In the genomic region with DNA sequence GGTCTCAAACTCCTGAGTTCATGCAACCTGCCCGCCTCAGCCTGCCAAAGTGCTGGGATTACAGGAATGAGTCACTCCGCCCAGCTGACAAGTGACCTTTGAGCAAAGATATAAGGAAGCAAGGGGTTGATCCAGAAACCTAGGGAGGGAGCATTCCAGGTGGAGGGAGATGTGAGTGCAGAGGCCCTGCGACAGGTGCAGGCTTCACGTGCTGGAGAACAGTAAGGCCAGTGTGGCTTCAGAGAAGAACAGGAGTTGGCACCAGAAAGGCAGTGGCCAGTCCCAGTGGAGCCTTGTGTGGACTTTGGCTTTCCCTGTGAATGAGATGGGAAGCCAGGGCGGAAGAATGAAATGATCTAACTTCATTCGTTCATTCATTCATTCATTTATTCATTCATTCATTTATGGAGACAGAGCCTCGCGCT, we compare ENCODE assay signal across 20 cellular contexts.
DNase-seq lines count a peak whose midpoint lies in the region; ATAC-seq and TF ChIP-seq lines count a peak whose summit lies in the region.
"Had no signal": no experiment of that assay in that cellular context is flagged by ENCODE, and none has a peak within 500 bp of the region (broad histone marks: within the 10 kb centered on the region; RNA-seq: fewer than 3 reads in every experiment).

No MANE protein-coding gene starts in this region.

- no peak overlapping the region for H3K9ac ChIP-seq in trophoblast cell (ENCODE audit: low read length)

- H2BK5ac ChIP-seq in trophoblast cell (ENCODE audit: low read depth, low read length, poor library complexity) = no peak overlapping the region

- H3K27ac Mint-ChIP-seq in glutamatergic neuron (ENCODE audit: unreplicated experiment) (no peak overlapping the region), osteocyte (ENCODE audit: unreplicated experiment) (no peak overlapping the region)
- H3K27ac Mint-ChIP-seq: naive thymus-derived CD8-positive, alpha-beta T cell; stimulated activated naive CD8-positive, alpha-beta T cell treated with anti-CD3 and anti-CD28 coated beads, Interleukin-15, Interleukin-2, amounts not matched to agents 100 ng/mL and 50 ng/mL, for 24 hours; T-cell had no signal

- no peak overlapping the region for H3K18ac ChIP-seq in trophoblast cell (ENCODE audit: low read length)

- H3K4me3 ChIP-seq in trophoblast cell (ENCODE audit: low read depth, low read length) = no peak overlapping the region
- H3K4me3 ChIP-seq: lung, upper lobe of left lung had no signal

- H3K79me1 ChIP-seq in trophoblast cell (ENCODE audit: low read length) = no peaks in the 10 kb centered on the region

- no peak overlapping the region for H3K4me3 Mint-ChIP-seq in glutamatergic neuron (ENCODE audit: unreplicated experiment)
- no peak overlapping the region for H3K4me3 Mint-ChIP-seq in osteocyte (ENCODE audit: unreplicated experiment)
- H3K4me3 Mint-ChIP-seq: central memory CD8-positive, alpha-beta T cell; naive thymus-derived CD8-positive, alpha-beta T cell; stimulated activated naive CD8-positive, alpha-beta T cell treated with anti-CD3 and anti-CD28 coated beads, Interleukin-15, Interleukin-2, amounts not matched to agents 100 ng/mL and 50 ng/mL, for 24 hours; T-cell had no signal

- ATAC-seq in esophagus mucosa = peak; percentile 68
- ATAC-seq: naive thymus-derived CD8-positive, alpha-beta T cell; T-cell had no signal

- no peak overlapping the region for H2BK120ac ChIP-seq in trophoblast cell (ENCODE audit: insufficient read depth, low read length, poor library complexity)

- H3K9me3 Mint-ChIP-seq in glutamatergic neuron (ENCODE audit: unreplicated experiment) (no peaks in the 10 kb centered on the region), osteocyte (ENCODE audit: unreplicated experiment) (no peaks in the 10 kb centered on the region)
- H3K9me3 Mint-ChIP-seq: central memory CD8-positive, alpha-beta T cell; naive thymus-derived CD8-positive, alpha-beta T cell; stimulated activated naive CD8-positive, alpha-beta T cell treated with anti-CD3 and anti-CD28 coated beads, Interleukin-15, Interleukin-2, amounts not matched to agents 100 ng/mL and 50 ng/mL, for 24 hours; T-cell had no signal

- no peak overlapping the region for H3K23ac ChIP-seq in trophoblast cell (ENCODE audit: low read length)

- no peaks in the 10 kb centered on the region for H3K4me1 Mint-ChIP-seq in glutamatergic neuron (ENCODE audit: low read depth, unreplicated experiment)
- peaks cover 11% of the 10 kb centered on the region for H3K4me1 Mint-ChIP-seq in osteocyte (ENCODE audit: unreplicated experiment)
- H3K4me1 Mint-ChIP-seq: central memory CD8-positive, alpha-beta T cell; T-cell had no signal

- no peaks in the 10 kb centered on the region for H3K36me3 Mint-ChIP-seq in glutamatergic neuron (ENCODE audit: unreplicated experiment)
- H3K36me3 Mint-ChIP-seq in osteocyte (ENCODE audit: unreplicated experiment) = peaks cover 2% of the 10 kb centered on the region

- no peak overlapping the region for H3K14ac ChIP-seq in trophoblast cell (ENCODE audit: low read length)

- DNase-seq in HCEC 1CT (peak; percentile 15), NCI-H69 (lab: John Stamatoyannopoulos, UW) (peak; percentile 7), trophoblast cell (peak; percentile 61 to 82), GF-D8 (lab: John Stamatoyannopoulos, UW) (no peak), glutamatergic neuron (no peak), osteocyte (ENCODE audit: extremely low spot score, unreplicated experiment) (no peak)
- DNase-seq: AML-193; COR-L47; effector CD8-positive, alpha-beta T cell; head of caudate nucleus; naive thymus-derived CD8-positive, alpha-beta T cell; NCI-H1048; NCI-H2029; stimulated activated CD4-positive, alpha-beta T cell treated with anti-CD3 and anti-CD28 coated beads, Interleukin-2, amount 100 ng/mL, for 24 hours; T-cell; upper lobe of left lung had no signal

- H3K4ac ChIP-seq in trophoblast cell (ENCODE audit: low read depth, low read length) = no peak overlapping the region

- no peaks in the 10 kb centered on the region for H3K27me3 ChIP-seq in trophoblast cell (ENCODE audit: insufficient read depth, low read length)
- H3K27me3 ChIP-seq: upper lobe of left lung had no signal

- no peaks in the 10 kb centered on the region for H3K9me3 ChIP-seq in trophoblast cell (ENCODE audit: insufficient read depth, low read depth, low read length)
- H3K9me3 ChIP-seq: upper lobe of left lung had no signal

- no peak overlapping the region for H4K91ac ChIP-seq in trophoblast cell (ENCODE audit: low read depth, low read length)

- no peak overlapping the region for H2BK12ac ChIP-seq in trophoblast cell (ENCODE audit: low read length)

- no CpG with 5 or more reads among the region's 8 CpGs for WGBS in trophoblast cell (ENCODE audit: extremely low coverage, insufficient coverage, insufficient read length)

- no peaks in the 10 kb centered on the region for H3K79me2 ChIP-seq in trophoblast cell (ENCODE audit: control insufficient read depth, insufficient read depth, low read length, poor library complexity)

- H4K12ac ChIP-seq in trophoblast cell (ENCODE audit: low read depth, low read length) = no peak overlapping the region

- no peak overlapping the region for H3K4me2 ChIP-seq in trophoblast cell (ENCODE audit: low read length)

- H4K8ac ChIP-seq in trophoblast cell (ENCODE audit: low read depth, low read length) = no peak overlapping the region

- H3K4me1 ChIP-seq in trophoblast cell (ENCODE audit: control insufficient read depth in 1 of 2, insufficient read depth in 2 of 2, low read length in 2 of 2) = no peaks in the 10 kb centered on the region

- no peaks in the 10 kb centered on the region for H3K36me3 ChIP-seq in trophoblast cell (ENCODE audit: control insufficient read depth in 1 of 2, insufficient read depth in 2 of 2, low read length in 2 of 2)
- H3K36me3 ChIP-seq: upper lobe of left lung had no signal

- H2AK5ac ChIP-seq in trophoblast cell (ENCODE audit: low read length) = no peak overlapping the region

- no peak overlapping the region for H3K27ac ChIP-seq in trophoblast cell (ENCODE audit: low read depth, low read length)
- H3K27ac ChIP-seq: upper lobe of left lung had no signal

- no peak overlapping the region for H2AFZ ChIP-seq in trophoblast cell (ENCODE audit: insufficient read depth, low read length, poor library complexity)

- TF ChIP-seq CTCF in glutamatergic neuron (IDR thresholded peaks at IDR 0.05; ENCODE audit: partially characterized antibody, unreplicated experiment) (no peak), osteocyte (IDR thresholded peaks at IDR 0.05) (no peak)

- H3K27me3 Mint-ChIP-seq in glutamatergic neuron (ENCODE audit: unreplicated experiment) (no peaks in the 10 kb centered on the region), osteocyte (ENCODE audit: unreplicated experiment) (no peaks in the 10 kb centered on the region)
- H3K27me3 Mint-ChIP-seq: central memory CD8-positive, alpha-beta T cell; naive thymus-derived CD8-positive, alpha-beta T cell; stimulated activated naive CD8-positive, alpha-beta T cell treated with anti-CD3 and anti-CD28 coated beads, Interleukin-15, Interleukin-2, amounts not matched to agents 100 ng/mL and 50 ng/mL, for 24 hours; T-cell had no signal

Comparison
In these comparisons a context has a peak if more than half of its experiments do, and no peak if none do; other contexts are left out.
1. DNase-seq: peak in HCEC 1CT (single experiment), NCI-H69 (single experiment) and trophoblast cell (2 of 2); none in GF-D8 (single experiment), glutamatergic neuron (single experiment) and osteocyte (single experiment).